In genomic region chr4:74125072-74125471, GRCh38 we compare ENCODE assay signal across 19 cellular contexts. TPM values are rescaled to one million over a fixed set of nuclear protein-coding genes. Genes with fewer than 3 reads are reported as not detected.
DNase-seq lines count a peak whose midpoint lies in the region; ATAC-seq, FAIRE-seq and TF ChIP-seq lines count a peak whose summit lies in the region.
"Had no signal": no experiment of that assay in that cellular context is flagged by ENCODE, and none has a peak within 500 bp of the region (broad histone marks: within the 10 kb centered on the region; RNA-seq: fewer than 3 reads in every experiment).

No MANE protein-coding gene starts in this region.

- H3K9me3 Mint-ChIP-seq in WTC11 = peaks cover 49% of the 10 kb centered on the region

- peaks cover 48% of the 10 kb centered on the region for H3K36me3 Mint-ChIP-seq in WTC11
- H3K36me3 Mint-ChIP-seq: CD4-positive, alpha-beta memory T cell had no signal

- H3K4me3 Mint-ChIP-seq in WTC11 = no peak overlapping the region
- H3K4me3 Mint-ChIP-seq: CD14-positive monocyte; CD4-positive, alpha-beta memory T cell; HFFc6 had no signal

- POLR2A ChIA-PET in A549 (lab: Yijun Ruan, JAX) (interaction anchor here (1.0 kb wide), 1 partner anchor 16 kb away, joined by 3 read pairs; no protein-coding TSS in a partner anchor), WTC11 (lab: Charles Lee) (no interaction called here)

- no peaks in the 10 kb centered on the region for H3K27me3 Mint-ChIP-seq in WTC11 (ENCODE audit: low read depth)

- peaks cover 19% of the 10 kb centered on the region for H3K9me3 ChIP-seq in A549

- H3K27me3 ChIP-seq in ACC112 (ENCODE audit: insufficient read depth, low read length) = no peaks in the 10 kb centered on the region
- H3K27me3 ChIP-seq: BLaER1 had no signal

- CTCF ChIA-PET in A549 (lab: Yijun Ruan, JAX) = interaction anchor here (1.0 to 1.2 kb wide), 2 partner anchors 8 to 26 kb away, joined by 3 read pairs; partner anchors contain the start of gene CXCL2
- CTCF ChIA-PET in WTC11 (lab: Charles Lee) = no interaction called here

- no peak overlapping the region for H3K4me2 ChIP-seq in A549
- H3K4me2 ChIP-seq: BLaER1 had no signal

- no peaks in the 10 kb centered on the region for H3K79me2 ChIP-seq in ACC112 (ENCODE audit: control insufficient read depth, insufficient read depth, low read length, unreplicated experiment)

- TF ChIP-seq CTCF in A549 (IDR thresholded peaks at IDR 0.05) = no peak
- TF ChIP-seq CTCF in WTC11 (IDR thresholded peaks at IDR 0.05) = no peak

- no peaks in the 10 kb centered on the region for H3K4me1 Mint-ChIP-seq in WTC11
- H3K4me1 Mint-ChIP-seq: CD14-positive monocyte; CD4-positive, alpha-beta memory T cell had no signal

- peaks cover 9% of the 10 kb centered on the region; the same call in 1 of the 2 replicates for H3K36me3 ChIP-seq in ACC112 (ENCODE audit: insufficient read depth, low read length)
- H3K36me3 ChIP-seq: BLaER1 had no signal

- DNase-seq in A549 (ENCODE audit: low read depth in 1 of 2, low spot score in 1 of 2) (no peak), WTC11 (ENCODE audit: low spot score) (no peak), left lobe of liver (ENCODE audit: low spot score) (no peak), middle frontal gyrus (ENCODE audit: extremely low spot score, low spot score) (no peak), DMS79 treated with DMSO at 0.1 percent for 48 hours (lab: John Stamatoyannopoulos, UW) (no peak)
- DNase-seq: Calu3; CD4-positive, alpha-beta memory T cell; DMS53; HCEC 1CT; HFFc6; KG1 had no signal

- peak overlapping the region; percentile 16 for H2AFZ ChIP-seq in ACC112 (ENCODE audit: low read length, unreplicated experiment)

- H3K4me1 ChIP-seq in A549 (peaks cover 12% of the 10 kb centered on the region; the same call in 2 of the 3 replicates), ACC112 (ENCODE audit: control insufficient read depth, insufficient read depth, low read length, unreplicated experiment) (peaks cover 28% of the 10 kb centered on the region)

- 91% methylated on average over 1 of the region's 1 CpG for WGBS in A549 (ENCODE audit: missing lambda C conversion rate)

- no peak overlapping the region for H3K27ac Mint-ChIP-seq in WTC11
- H3K27ac Mint-ChIP-seq: CD14-positive monocyte; CD4-positive, alpha-beta memory T cell; HFFc6 had no signal

- TF ChIP-seq POLR2A in A549 (IDR thresholded peaks at IDR 0.05; ENCODE audit: low read length) = no peak

- TF ChIP-seq RAD21 in A549 (conservative IDR thresholded peaks at IDR 0.05 in 1 of 2, IDR thresholded peaks at IDR 0.05 in 1 of 2) = no peak

- no peak for FAIRE-seq in A549 (lab: Jason Lieb, UNC)
- FAIRE-seq: G401.6, GM12891, GM19239, H54 had no signal

- TF ChIP-seq EP300 in A549 (IDR thresholded peaks at IDR 0.05) = no peak

- H3K4me3 ChIP-seq in A549 (no peak overlapping the region), ACC112 (ENCODE audit: low read depth, low read length) (no peak overlapping the region)
- H3K4me3 ChIP-seq: BLaER1 had no signal

- ATAC-seq in A549 = no peak
- ATAC-seq in WTC11 = peak; percentile 32; the same call in 1 of the 2 replicates
- peak; percentile 32 for ATAC-seq in left lobe of liver
- no peak for ATAC-seq in HG03097 (IDR thresholded peaks at IDR 0.05; ENCODE audit: low FRiP score, unreplicated experiment)

- H3K27ac ChIP-seq in A549 (peak overlapping the region; percentile 16 to 46; a peak in 1 of 6 replicates), ACC112 (ENCODE audit: low read depth, low read length) (peak overlapping the region; percentile 27)
- H3K27ac ChIP-seq: BLaER1 had no signal

TF ChIP-seq in A549, 52 proteins besides CTCF, POLR2A, EP300 and RAD21:
- TF ChIP-seq RFX5 (IDR thresholded peaks at IDR 0.05) = no peak
- no peak for TF ChIP-seq CBX8 (IDR thresholded peaks at IDR 0.05)
- TF ChIP-seq CHD2 (IDR thresholded peaks at IDR 0.05; ENCODE audit: low read length, partially characterized antibody) = no peak
- no peak for TF ChIP-seq BHLHE40 (IDR thresholded peaks at IDR 0.05; ENCODE audit: low read depth, low read length)
- TF ChIP-seq RARB (CRISPR knock-in tag; IDR thresholded peaks at IDR 0.05) = no peak
- no peak for TF ChIP-seq CEBPB (IDR thresholded peaks at IDR 0.05)
- TF ChIP-seq FOSB (CRISPR knock-in tag; IDR thresholded peaks at IDR 0.05) = no peak
- no peak for TF ChIP-seq MAX (IDR thresholded peaks at IDR 0.05)
- TF ChIP-seq SREBF2 (IDR thresholded peaks at IDR 0.05) = no peak
- TF ChIP-seq HES2 (IDR thresholded peaks at IDR 0.05) = no peak
- no peak for TF ChIP-seq NPAS2 (CRISPR knock-in tag; IDR thresholded peaks at IDR 0.05; ENCODE audit: borderline replicate concordance)
- no peak for TF ChIP-seq ZFP36 (IDR thresholded peaks at IDR 0.05; ENCODE audit: borderline replicate concordance, partially characterized antibody)
- no peak for TF ChIP-seq CHD4 (IDR thresholded peaks at IDR 0.05; ENCODE audit: borderline replicate concordance)

TF ChIP-seq in WTC11, 78 proteins besides CTCF, POLR2A, EP300 and RAD21:
- no peak for TF ChIP-seq IRF1 (CRISPR knock-in tag; IDR thresholded peaks at IDR 0.05)
- TF ChIP-seq MXD4 (CRISPR knock-in tag; IDR thresholded peaks at IDR 0.05; ENCODE audit: borderline replicate concordance) = no peak
- no peak for TF ChIP-seq ZNF423 (CRISPR knock-in tag; IDR thresholded peaks at IDR 0.05)
- TF ChIP-seq ZNF219 (CRISPR knock-in tag; IDR thresholded peaks at IDR 0.05; ENCODE audit: borderline replicate concordance) = no peak
- TF ChIP-seq GRHL2 (CRISPR knock-in tag; IDR thresholded peaks at IDR 0.05; ENCODE audit: insufficient replicate concordance, severe bottlenecking) = no peak
- TF ChIP-seq TEAD1 (CRISPR knock-in tag; IDR thresholded peaks at IDR 0.05) = no peak
- no peak for TF ChIP-seq NR2C2 (CRISPR knock-in tag; IDR thresholded peaks at IDR 0.05)
- TF ChIP-seq SMAD4 (CRISPR knock-in tag; IDR thresholded peaks at IDR 0.05) = no peak
- no peak for TF ChIP-seq ZSCAN18 (CRISPR knock-in tag; IDR thresholded peaks at IDR 0.05)
- TF ChIP-seq ERG (CRISPR knock-in tag; IDR thresholded peaks at IDR 0.05) = no peak
- TF ChIP-seq ZNF232 (CRISPR knock-in tag; IDR thresholded peaks at IDR 0.05) = no peak
- TF ChIP-seq MAX (CRISPR knock-in tag; IDR thresholded peaks at IDR 0.05) = no peak
- TF ChIP-seq ZNF317 (CRISPR knock-in tag; IDR thresholded peaks at IDR 0.05; ENCODE audit: borderline replicate concordance, low read depth) = no peak

RNA-seq across cellular contexts. Expression of gene CXCL2, which starts 26.1 kb away (rescaled TPM):
- polyA plus RNA-seq in A549 (2011; rRNA removed) (59.5 and 122 TPM in 2 replicates), A549 (2017; fragmentation: RNase III; extraction: RNeasy Plus Mini Kit Qiagen cat#74134 plus additional on column Dnase treatment) (9.3 to 10.6 TPM (median 9.4 TPM) in 3 replicates)
- 75.6 and 94.7 TPM in 2 replicates for polyA plus RNA-seq in A549 (2012; cell fraction: cytosol; rRNA removed)
- polyA plus RNA-seq in A549 (2012; cell fraction: nucleus; rRNA removed) = 202 and 263 TPM in 2 replicates
- 17.2 and 37.1 TPM in 2 replicates for polyA minus RNA-seq in A549 (2011; rRNA and poly(A)+ RNA removed)
- total RNA-seq in WTC11 (2021) (1.4 to 1.9 TPM (median 1.7 TPM) in 3 replicates), left lobe of liver (50.5 TPM)
- polyA plus RNA-seq: CD4-positive, alpha-beta memory T cell had no signal

RNA-seq across cellular contexts. Expression of gene MTHFD2L, which starts 32.8 kb away (rescaled TPM):
- 13.9 and 19.3 TPM in 2 replicates for polyA plus RNA-seq in A549 (2011; rRNA removed)
- 4.4 TPM in 2 replicates for polyA plus RNA-seq in A549 (2012; cell fraction: cytosol; rRNA removed)
- 2.8 and 4.1 TPM in 2 replicates for polyA plus RNA-seq in A549 (2012; cell fraction: nucleus; rRNA removed)
- polyA plus RNA-seq in A549 (2017; fragmentation: RNase III; extraction: RNeasy Plus Mini Kit Qiagen cat#74134 plus additional on column Dnase treatment) = 6.3 to 9.0 TPM (median 8.5 TPM) in 3 replicates
- 9.5 and 10.2 TPM in 2 replicates for polyA minus RNA-seq in A549 (2011; rRNA and poly(A)+ RNA removed)
- total RNA-seq in WTC11 (2021) = 9.4 to 10.6 TPM (median 10.5 TPM) in 3 replicates
- total RNA-seq in left lobe of liver = 21.0 TPM

Comparison
In these comparisons a context has a peak if more than half of its experiments do, and no peak if none do; other contexts are left out.
1. ATAC-seq: peak in WTC11 (single experiment) and left lobe of liver (single experiment); none in A549 (0 of 2) and HG03097 (single experiment).
2. RNA of gene CXCL2, which starts 26.1 kb away (total RNA-seq): 50.5 TPM in left lobe of liver (single experiment); 1.4 to 1.9 TPM in WTC11; every median in the first group is over 10 times any median in the second.